ENCODE assay signal across 7 cellular contexts in genomic region chr6:157946865-157947532, GRCh38. TPM values are rescaled to one million over a fixed set of nuclear protein-coding genes. Genes with fewer than 3 reads are reported as not detected.
DNase-seq lines count a peak whose midpoint lies in the region; ATAC-seq and TF ChIP-seq lines count a peak whose summit lies in the region.

No MANE protein-coding gene starts in this region.

- intact Hi-C loops in heart right ventricle (cut with DNase I): no loop called here

- H3K9me3 ChIP-seq in heart right ventricle: peaks cover 0 to 17% (median 0%) of the 10 kb centered on the region in 11 donors

- H3K27ac ChIP-seq in VCaP (no peak overlapping the region), heart right ventricle (peak overlapping the region in 1 of 10 donors; percentile 35), temporal lobe (ENCODE audit: low read depth, low read length) (peak overlapping the region; percentile 21)

- H3K4me1 ChIP-seq in heart right ventricle: no peaks in the 10 kb centered on the region

- H3K4me3 ChIP-seq in GM06990 (replicated peaks; ENCODE audit: low read depth, low read length) (no peak overlapping the region), heart right ventricle (no peak overlapping the region)

- TF ChIP-seq CTCF in GM06990 (IDR thresholded peaks at IDR 0.05; ENCODE audit: insufficient read depth, low read length, poor library complexity, severe bottlenecking) (peak; percentile 79), VCaP (conservative IDR thresholded peaks at IDR 0.05) (peak; percentile 91), heart right ventricle (IDR thresholded peaks at IDR 0.05) (peak; percentile 6 to 62 (median 43))

- peak; percentile 59 for ATAC-seq in HG03095 (IDR thresholded peaks at IDR 0.05; ENCODE audit: unreplicated experiment)
- peak; percentile 49 to 70 (median 63) for ATAC-seq in heart right ventricle
- ATAC-seq in GM21529 (IDR thresholded peaks at IDR 0.05; ENCODE audit: unreplicated experiment): no peak

- H3K36me3 ChIP-seq in GM06990 (ENCODE audit: control insufficient read depth, insufficient read depth, low read length) (peaks cover 7% of the 10 kb centered on the region), heart right ventricle (peaks cover 0 to 47% (median 27%) of the 10 kb centered on the region in 9 donors)

- DNase-seq in GM06990 (ENCODE audit: extremely low read depth, insufficient read length) (no peak), heart right ventricle (no peak), KG1 (lab: John Stamatoyannopoulos, UW) (no peak)

- H3K27me3 ChIP-seq in GM06990 (replicated peaks; ENCODE audit: control insufficient read depth, insufficient read depth, low read length): no peaks in the 10 kb centered on the region
- no peaks in the 10 kb centered on the region for H3K27me3 ChIP-seq in heart right ventricle

- WGBS in heart right ventricle, 2 donors: 54 to 62% methylated on average over 5 of the region's 5 CpGs

RNA-seq across cellular contexts. Expression of gene SYNJ2, which starts 34.7 kb away (rescaled TPM):
- total RNA-seq in heart right ventricle: 10 to 100 TPM; 14.0 to 27.8 (median 19.6) TPM
- 10 to 100 TPM; 14.5 to 17.6 TPM for polyA plus RNA-seq in heart right ventricle
- total RNA-seq in temporal lobe: 6.6 TPM
